In genomic region chr2:65435625-65436168, GRCh38 we compare ENCODE assay signal across 8 cellular contexts. TPM values are rescaled to one million over a fixed set of nuclear protein-coding genes. Genes with fewer than 3 reads are reported as not detected.
DNase-seq lines count a peak whose midpoint lies in the region; ATAC-seq, FAIRE-seq and TF ChIP-seq lines count a peak whose summit lies in the region.

No MANE protein-coding gene starts in this region.

- H3K4me1 ChIP-seq in esophagus muscularis mucosa (peaks cover 11 to 32% (median 28%) of the 10 kb centered on the region in 4 donors), mucosa of descending colon (ENCODE audit: low read depth) (peaks cover 15% of the 10 kb centered on the region)

- ATAC-seq in GM18909 (IDR thresholded peaks at IDR 0.05; ENCODE audit: poor library complexity, unreplicated experiment) (peak; percentile 23), mucosa of descending colon (peak; percentile 48)
- no peak for ATAC-seq in stimulated activated naive CD8-positive, alpha-beta T cell treated with anti-CD3 and anti-CD28 coated beads, Interleukin-15, Interleukin-2, amounts not matched to agents 100 U/mL and 50 U/mL, for 24 hours

- WGBS in esophagus muscularis mucosa = 0% methylated on average over 13 of the region's 42 CpGs

- H3K36me3 ChIP-seq in esophagus muscularis mucosa (no peaks in the 10 kb centered on the region), mucosa of descending colon (ENCODE audit: low read depth) (no peaks in the 10 kb centered on the region)

- TF ChIP-seq POLR2A in esophagus muscularis mucosa (IDR thresholded peaks at IDR 0.05; ENCODE audit: low read depth) = peak; percentile 69

- peak overlapping the region; percentile 92 to 98 (median 95) for H3K27ac ChIP-seq in esophagus muscularis mucosa (replicated peaks in 1 of 4)

- FAIRE-seq in HTR-8/SVneo (lab: Jason Lieb, UNC) = no peak

- no peaks in the 10 kb centered on the region for H3K27me3 ChIP-seq in esophagus muscularis mucosa

- no peak for TF ChIP-seq CTCF in AG09309 (IDR thresholded peaks at IDR 0.05; ENCODE audit: control insufficient read depth, insufficient read depth, low read depth, low read length, missing control alignments)
- TF ChIP-seq CTCF in esophagus muscularis mucosa (IDR thresholded peaks at IDR 0.05) = peak in 2 of 3 experiments; percentile 15 to 30
- no peak for TF ChIP-seq CTCF in mucosa of descending colon (IDR thresholded peaks at IDR 0.05)

- no peak for TF ChIP-seq EP300 in esophagus muscularis mucosa (IDR thresholded peaks at IDR 0.05)

- peak overlapping the region; percentile 80 for H3K4me3 ChIP-seq in AG09309 (ENCODE audit: control insufficient read depth, low read depth, low read length)
- H3K4me3 ChIP-seq in esophagus muscularis mucosa = peak overlapping the region; percentile 73 to 92 (median 83)
- peak overlapping the region; percentile 40 for H3K4me3 ChIP-seq in mucosa of descending colon

- intact Hi-C loops in esophagus muscularis mucosa (cut with DNase I) = loop anchor here (5.0 to 10.0 kb wide), 4 partner anchors 119 to 371 kb away; partner anchors contain the start of gene RAB1A
- intact Hi-C loops in mucosa of descending colon (cut with DNase I, micrococcal nuclease) = loop anchor here in 1 of 2 donors (10.0 kb wide), 1 partner anchor 51 kb away; no protein-coding TSS in a partner anchor

- H3K9me3 ChIP-seq in esophagus muscularis mucosa (no peaks in the 10 kb centered on the region), mucosa of descending colon (no peaks in the 10 kb centered on the region)

- DNase-seq in AG09309 (ENCODE audit: low read depth) = no peak
- DNase-seq in HTR-8/SVneo (ENCODE audit: insufficient read length, low spot score) = peak; percentile 96
- peak; percentile 70 for DNase-seq in NOMO-1 treated with DMSO at 0.1 percent for 48 hours (lab: John Stamatoyannopoulos, UW; ENCODE audit: unreplicated experiment)
- peak; percentile 52 for DNase-seq in activated T-cell treated with anti-CD3 and anti-CD28 coated beads, Interleukin-2, amount 50 U/mL, for 1 hour
- DNase-seq in esophagus muscularis mucosa (ENCODE audit: extremely low spot score) = peak; percentile 96
- peak; percentile 83 to 90 (median 86) for DNase-seq in mucosa of descending colon
- DNase-seq in stimulated activated naive CD8-positive, alpha-beta T cell treated with anti-CD3 and anti-CD28 coated beads, Interleukin-15, Interleukin-2, amounts not matched to agents 100 U/mL and 50 U/mL, for 24 hours = peak; percentile 68

RNA-seq across cellular contexts. Expression of gene SPRED2, which starts 3.3 kb away (rescaled TPM):
- 10 to 100 TPM; 17.4 to 25.6 (median 18.7) TPM for total RNA-seq in esophagus muscularis mucosa
- 10 to 100 TPM; 38.1 to 65.0 (median 43.4) TPM for total RNA-seq in mucosa of descending colon

Comparison
In these comparisons a context has a peak if more than half of its experiments do, and no peak if none do; other contexts are left out.
1. CTCF ChIP-seq: peak in esophagus muscularis mucosa (2 of 3); none in AG09309 (single experiment) and mucosa of descending colon (single experiment).
2. Peak in every context shown above with its lines, with median percentiles within 50 percentile points of each other: H3K4me3 ChIP-seq.